ENCODE assay signal across 8 cellular contexts in the genomic region with DNA sequence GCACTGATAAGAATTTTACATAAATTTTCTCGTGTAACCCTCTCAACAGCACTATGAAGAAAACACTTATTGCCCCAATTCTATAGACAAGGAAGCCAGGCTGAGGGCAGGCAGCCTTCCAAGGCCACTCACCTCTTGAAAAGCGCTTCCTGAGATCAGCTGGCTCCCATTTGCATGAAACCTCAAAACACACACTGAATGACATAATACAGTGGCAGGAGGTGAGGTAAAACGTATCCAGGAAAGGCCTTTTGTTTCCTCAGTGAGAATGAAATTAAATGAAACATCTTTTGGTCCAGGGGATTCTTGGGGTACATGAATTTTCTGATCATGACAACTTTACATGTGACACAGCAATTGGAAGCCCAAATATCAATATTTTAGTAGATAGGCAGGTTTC.
DNase-seq lines count a peak whose midpoint lies in the region; ATAC-seq and TF ChIP-seq lines count a peak whose summit lies in the region.

No MANE protein-coding gene starts in this region.

- H3K36me3 Mint-ChIP-seq in activated naive CD4-positive, alpha-beta T cell treated with anti-CD3 and anti-CD28 coated beads, Interleukin-2, amount 50 U/mL, for 24 hours = peaks cover 1% of the 10 kb centered on the region
- H3K36me3 Mint-ChIP-seq in CD14-positive monocyte = no peaks in the 10 kb centered on the region

- DNase-seq in activated naive CD4-positive, alpha-beta T cell treated with anti-CD3 and anti-CD28 coated beads, Interleukin-2, amount 50 U/mL, for 16 hours = no peak
- DNase-seq in SJCRH30 (peak in 1 of 2 experiments; percentile 30), CD14-positive monocyte (ENCODE audit: low spot score) (no peak), LoVo (ENCODE audit: low spot score) (no peak), ascending aorta (ENCODE audit: low spot score in 2 of 2) (no peak)

- no peaks in the 10 kb centered on the region for H3K9me3 Mint-ChIP-seq in activated naive CD4-positive, alpha-beta T cell treated with anti-CD3 and anti-CD28 coated beads, Interleukin-2, amount 50 U/mL, for 24 hours
- peaks cover 0 to 15% (median 7%) of the 10 kb centered on the region in 7 donors for H3K9me3 Mint-ChIP-seq in CD14-positive monocyte

- WGBS in liver = 19% methylated on average over 3 of the region's 3 CpGs

- peaks cover 36% of the 10 kb centered on the region for H3K4me1 Mint-ChIP-seq in activated naive CD4-positive, alpha-beta T cell treated with anti-CD3 and anti-CD28 coated beads, Interleukin-2, amount 50 U/mL, for 24 hours
- H3K4me1 Mint-ChIP-seq in CD14-positive monocyte = peaks cover 5% of the 10 kb centered on the region

- intact Hi-C loops in CD14-positive monocyte (cut with micrococcal nuclease) (no loop called here), ascending aorta (cut with DNase I) (no loop called here)

- 0 out of 2 replicates have a peak, but pooled peaks cover 3% of the 10 kb centered on the region for H3K36me3 ChIP-seq in SJCRH30
- H3K36me3 ChIP-seq in liver (ENCODE audit: control insufficient read depth in 4 of 4, insufficient read depth in 3 of 4, low read depth in 1 of 4, low read length in 3 of 4) = no peaks in the 10 kb centered on the region
- H3K36me3 ChIP-seq in ascending aorta = no peaks in the 10 kb centered on the region

- peak overlapping the region; percentile 77 for H3K27ac Mint-ChIP-seq in activated naive CD4-positive, alpha-beta T cell treated with anti-CD3 and anti-CD28 coated beads, Interleukin-2, amount 50 U/mL, for 24 hours
- no peak overlapping the region for H3K27ac Mint-ChIP-seq in CD14-positive monocyte

- H3K4me1 ChIP-seq in SJCRH30 (peaks cover 8% of the 10 kb centered on the region), liver (ENCODE audit: control insufficient read depth in 4 of 4, insufficient read depth in 4 of 4, low read length in 3 of 4) (peaks cover 1 to 12% (median 7%) of the 10 kb centered on the region in 4 donors), ascending aorta (no peaks in the 10 kb centered on the region)

- H3K9me3 ChIP-seq in SJCRH30 (replicated peaks) = no peaks in the 10 kb centered on the region
- H3K9me3 ChIP-seq in liver (ENCODE audit: control insufficient read depth in 4 of 4, low read length in 3 of 4) = no peaks in the 10 kb centered on the region
- no peaks in the 10 kb centered on the region for H3K9me3 ChIP-seq in ascending aorta

- peak overlapping the region; percentile 20; the same call in 1 of the 2 replicates for H3K27ac ChIP-seq in SJCRH30
- H3K27ac ChIP-seq in liver (ENCODE audit: low read depth in 1 of 2, low read length in 2 of 2) = peak overlapping the region; percentile 41 to 77
- no peak overlapping the region for H3K27ac ChIP-seq in ascending aorta

- no peaks in the 10 kb centered on the region for H3K27me3 Mint-ChIP-seq in activated naive CD4-positive, alpha-beta T cell treated with anti-CD3 and anti-CD28 coated beads, Interleukin-2, amount 50 U/mL, for 24 hours
- peaks cover 0 to 2% (median 0%) of the 10 kb centered on the region in 3 donors for H3K27me3 Mint-ChIP-seq in CD14-positive monocyte (ENCODE audit: low read depth in 3 of 3)

- ATAC-seq in HG03097 (IDR thresholded peaks at IDR 0.05; ENCODE audit: low FRiP score, unreplicated experiment) = peak; percentile 53

- no peak overlapping the region for H3K9ac ChIP-seq in liver (ENCODE audit: low read depth in 1 of 2, low read length in 2 of 2)

- H3K4me3 ChIP-seq in SJCRH30 (no peak overlapping the region), liver (ENCODE audit: low read depth in 1 of 3, low read length in 3 of 3) (no peak overlapping the region), ascending aorta (no peak overlapping the region)

- peak overlapping the region; percentile 24 for H3K4me3 Mint-ChIP-seq in activated naive CD4-positive, alpha-beta T cell treated with anti-CD3 and anti-CD28 coated beads, Interleukin-2, amount 50 U/mL, for 24 hours
- no peak overlapping the region for H3K4me3 Mint-ChIP-seq in CD14-positive monocyte

- no peak for TF ChIP-seq RAD21 in liver (IDR thresholded peaks at IDR 0.05)

- no peak for TF ChIP-seq CTCF in liver (IDR thresholded peaks at IDR 0.05; ENCODE audit: low read depth, low read length, missing input control)
- TF ChIP-seq CTCF in CD14-positive monocyte (IDR thresholded peaks at IDR 0.05) = no peak
- no peak for TF ChIP-seq CTCF in ascending aorta (IDR thresholded peaks at IDR 0.05)

- H3K27me3 ChIP-seq in SJCRH30 = no peaks in the 10 kb centered on the region
- H3K27me3 ChIP-seq in liver (ENCODE audit: control insufficient read depth in 4 of 4, insufficient read depth in 4 of 4, low read length in 3 of 4) = no peaks in the 10 kb centered on the region
- H3K27me3 ChIP-seq in ascending aorta = no peaks in the 10 kb centered on the region

TF ChIP-seq in liver, 16 proteins besides CTCF, POLR2A, EP300 and RAD21:
- TF ChIP-seq MAX (IDR thresholded peaks at IDR 0.05) (no peak), HNF4A (conservative IDR thresholded peaks at IDR 0.05) (no peak), GABPA (IDR thresholded peaks at IDR 0.05 in 1 of 2, conservative IDR thresholded peaks at IDR 0.05 in 1 of 2) (no peak), FOXA1 (IDR thresholded peaks at IDR 0.05) (no peak), EGR1 (IDR thresholded peaks at IDR 0.05; ENCODE audit: low read depth in 2 of 2) (no peak), RXRA (IDR thresholded peaks at IDR 0.05) (peak in 1 of 2 donors; percentile 13), FOXA2 (IDR thresholded peaks at IDR 0.05) (no peak), NR2F2 (IDR thresholded peaks at IDR 0.05) (peak; percentile 10), ATF3 (IDR thresholded peaks at IDR 0.05) (no peak), YY1 (IDR thresholded peaks at IDR 0.05) (no peak), JUND (IDR thresholded peaks at IDR 0.05) (no peak), ZBTB33 (IDR thresholded peaks at IDR 0.05) (no peak), HNF4G (IDR thresholded peaks at IDR 0.05) (no peak), TAF1 (conservative IDR thresholded peaks at IDR 0.05) (no peak)
- TF ChIP-seq, protein P1, sequence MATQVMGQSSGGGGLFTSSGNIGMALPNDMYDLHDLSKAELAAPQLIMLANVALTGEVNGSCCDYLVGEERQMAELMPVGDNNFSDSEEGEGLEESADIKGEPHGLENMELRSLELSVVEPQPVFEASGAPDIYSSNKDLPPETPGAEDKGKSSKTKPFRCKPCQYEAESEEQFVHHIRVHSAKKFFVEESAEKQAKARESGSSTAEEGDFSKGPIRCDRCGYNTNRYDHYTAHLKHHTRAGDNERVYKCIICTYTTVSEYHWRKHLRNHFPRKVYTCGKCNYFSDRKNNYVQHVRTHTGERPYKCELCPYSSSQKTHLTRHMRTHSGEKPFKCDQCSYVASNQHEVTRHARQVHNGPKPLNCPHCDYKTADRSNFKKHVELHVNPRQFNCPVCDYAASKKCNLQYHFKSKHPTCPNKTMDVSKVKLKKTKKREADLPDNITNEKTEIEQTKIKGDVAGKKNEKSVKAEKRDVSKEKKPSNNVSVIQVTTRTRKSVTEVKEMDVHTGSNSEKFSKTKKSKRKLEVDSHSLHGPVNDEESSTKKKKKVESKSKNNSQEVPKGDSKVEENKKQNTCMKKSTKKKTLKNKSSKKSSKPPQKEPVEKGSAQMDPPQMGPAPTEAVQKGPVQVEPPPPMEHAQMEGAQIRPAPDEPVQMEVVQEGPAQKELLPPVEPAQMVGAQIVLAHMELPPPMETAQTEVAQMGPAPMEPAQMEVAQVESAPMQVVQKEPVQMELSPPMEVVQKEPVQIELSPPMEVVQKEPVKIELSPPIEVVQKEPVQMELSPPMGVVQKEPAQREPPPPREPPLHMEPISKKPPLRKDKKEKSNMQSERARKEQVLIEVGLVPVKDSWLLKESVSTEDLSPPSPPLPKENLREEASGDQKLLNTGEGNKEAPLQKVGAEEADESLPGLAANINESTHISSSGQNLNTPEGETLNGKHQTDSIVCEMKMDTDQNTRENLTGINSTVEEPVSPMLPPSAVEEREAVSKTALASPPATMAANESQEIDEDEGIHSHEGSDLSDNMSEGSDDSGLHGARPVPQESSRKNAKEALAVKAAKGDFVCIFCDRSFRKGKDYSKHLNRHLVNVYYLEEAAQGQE (IDR thresholded peaks at IDR 0.05) = no peak

Comparison
In these comparisons a context has a peak if more than half of its experiments do, and no peak if none do; other contexts are left out.
1. H3K27ac ChIP-seq: peak in SJCRH30 (single experiment) and liver (2 of 2); none in ascending aorta (0 of 2).